Comparison of ENCODE assay signal across 27 cellular contexts in the genomic region with DNA sequence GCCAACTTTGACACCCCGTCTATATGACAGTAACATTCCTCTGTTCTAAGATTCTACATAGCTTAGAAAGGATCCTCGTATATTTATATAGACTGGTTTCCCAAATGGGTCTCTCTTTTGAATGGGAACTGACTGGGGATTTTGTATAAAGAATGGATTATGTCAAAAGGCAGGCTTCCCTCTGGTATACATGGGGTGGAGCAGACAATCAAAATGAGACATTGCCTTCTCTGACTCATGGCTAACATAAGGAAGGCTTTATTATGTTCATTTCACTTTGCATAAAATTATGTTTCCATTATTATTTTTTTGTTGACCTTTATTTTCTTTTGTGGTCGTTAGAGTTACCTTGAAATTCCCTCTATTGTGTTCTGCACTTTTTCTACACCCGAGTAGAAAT.
"Had no signal": no experiment of that assay in that cellular context is flagged by ENCODE, and none has a peak within 500 bp of the region (broad histone marks: within the 10 kb centered on the region; RNA-seq: fewer than 3 reads in every experiment).

No MANE protein-coding gene starts in this region.

- H3K27ac Mint-ChIP-seq: immature natural killer cell; mesothelial cell of epicardium; naive thymus-derived CD4-positive, alpha-beta T cell; natural killer cell treated with Interleukin-12 subunit alpha and Interleukin-12 subunit beta and Interleukin-15 and Interleukin-18, amount 100 ng/mL, for 72 hours; progenitor cell of endocrine pancreas; stimulated activated effector memory CD8-positive, alpha-beta T cell treated with anti-CD3 and anti-CD28 coated beads, Interleukin-12 subunit alpha, Interleukin-12 subunit beta, amount 100 ng/mL, for 72 hours; stimulated activated naive CD8-positive, alpha-beta T cell treated with anti-CD3 and anti-CD28 coated beads, Interleukin-15, Interleukin-2, amounts not matched to agents 100 ng/mL and 50 ng/mL, for 24 hours had no signal

- H3K27ac ChIP-seq: left lung, lower lobe of right lung, neutrophil, ovary, skin epidermis, suprapubic skin, thoracic aorta, tibial artery, upper lobe of right lung had no signal

- H3K36me3 ChIP-seq: left lung, lower lobe of right lung, neutrophil, ovary, suprapubic skin, thoracic aorta, tibial artery, upper lobe of right lung had no signal

- H3K4me3 ChIP-seq: left lung, lower lobe of right lung, mucosa of descending colon, ovary, skin epidermis, suprapubic skin, thoracic aorta, tibial artery, upper lobe of right lung had no signal

- H3K4me1 ChIP-seq: left lung, lower lobe of right lung, suprapubic skin, tibial artery, upper lobe of right lung had no signal

- H3K27me3 ChIP-seq: left lung, neutrophil, ovary, suprapubic skin, tibial artery, upper lobe of right lung had no signal

- H3K4me3 Mint-ChIP-seq: immature natural killer cell; mesothelial cell of epicardium; naive thymus-derived CD4-positive, alpha-beta T cell; natural killer cell treated with Interleukin-12 subunit alpha and Interleukin-12 subunit beta and Interleukin-15 and Interleukin-18, amount 100 ng/mL, for 72 hours; stimulated activated effector memory CD8-positive, alpha-beta T cell treated with anti-CD3 and anti-CD28 coated beads, Interleukin-12 subunit alpha, Interleukin-12 subunit beta, amount 100 ng/mL, for 72 hours; stimulated activated naive CD8-positive, alpha-beta T cell treated with anti-CD3 and anti-CD28 coated beads, Interleukin-15, Interleukin-2, amounts not matched to agents 100 ng/mL and 50 ng/mL, for 24 hours had no signal

- H3K9me3 ChIP-seq: lower lobe of right lung, mucosa of descending colon, neutrophil, ovary, suprapubic skin, thoracic aorta, tibial artery, upper lobe of right lung had no signal

- ATAC-seq: left colon; mucosa of descending colon; naive thymus-derived CD4-positive, alpha-beta T cell; natural killer cell treated with Interleukin-12 subunit alpha and Interleukin-12 subunit beta and Interleukin-15 and Interleukin-18, amount 100 ng/mL, for 72 hours; right cardiac atrium; sciatic nerve; stimulated activated effector memory CD8-positive, alpha-beta T cell treated with anti-CD3 and anti-CD28 coated beads, Interleukin-12 subunit alpha, Interleukin-12 subunit beta, amount 100 ng/mL, for 72 hours; upper lobe of right lung had no signal

- H3K9me3 Mint-ChIP-seq: mesothelial cell of epicardium had no signal

- H3K4me1 Mint-ChIP-seq: immature natural killer cell; mesothelial cell of epicardium; stimulated activated effector memory CD8-positive, alpha-beta T cell treated with anti-CD3 and anti-CD28 coated beads, Interleukin-12 subunit alpha, Interleukin-12 subunit beta, amount 100 ng/mL, for 72 hours had no signal

- H3K36me3 Mint-ChIP-seq: immature natural killer cell; mesothelial cell of epicardium; naive thymus-derived CD4-positive, alpha-beta T cell; natural killer cell treated with Interleukin-12 subunit alpha and Interleukin-12 subunit beta and Interleukin-15 and Interleukin-18, amount 100 ng/mL, for 72 hours; stimulated activated effector memory CD8-positive, alpha-beta T cell treated with anti-CD3 and anti-CD28 coated beads, Interleukin-12 subunit alpha, Interleukin-12 subunit beta, amount 100 ng/mL, for 72 hours had no signal

- DNase-seq: hypothalamus; immature natural killer cell; kidney; left colon; left lung; lower lobe of right lung; mesendoderm; mucosa of descending colon; naive thymus-derived CD4-positive, alpha-beta T cell; occipital lobe; ovary; right cardiac atrium; stimulated activated CD4-positive, alpha-beta T cell treated with anti-CD3 and anti-CD28 coated beads, Interleukin-4, amount 100 ng/mL, for 24 hours; stimulated activated naive CD4-positive, alpha-beta T cell; tibial artery; trophoblast cell; upper lobe of right lung had no signal

- H3K27me3 Mint-ChIP-seq: naive thymus-derived CD4-positive, alpha-beta T cell; natural killer cell treated with Interleukin-12 subunit alpha and Interleukin-12 subunit beta and Interleukin-15 and Interleukin-18, amount 100 ng/mL, for 72 hours; progenitor cell of endocrine pancreas; stimulated activated naive CD8-positive, alpha-beta T cell treated with anti-CD3 and anti-CD28 coated beads, Interleukin-15, Interleukin-2, amounts not matched to agents 100 ng/mL and 50 ng/mL, for 24 hours had no signal
